In the genomic region with DNA sequence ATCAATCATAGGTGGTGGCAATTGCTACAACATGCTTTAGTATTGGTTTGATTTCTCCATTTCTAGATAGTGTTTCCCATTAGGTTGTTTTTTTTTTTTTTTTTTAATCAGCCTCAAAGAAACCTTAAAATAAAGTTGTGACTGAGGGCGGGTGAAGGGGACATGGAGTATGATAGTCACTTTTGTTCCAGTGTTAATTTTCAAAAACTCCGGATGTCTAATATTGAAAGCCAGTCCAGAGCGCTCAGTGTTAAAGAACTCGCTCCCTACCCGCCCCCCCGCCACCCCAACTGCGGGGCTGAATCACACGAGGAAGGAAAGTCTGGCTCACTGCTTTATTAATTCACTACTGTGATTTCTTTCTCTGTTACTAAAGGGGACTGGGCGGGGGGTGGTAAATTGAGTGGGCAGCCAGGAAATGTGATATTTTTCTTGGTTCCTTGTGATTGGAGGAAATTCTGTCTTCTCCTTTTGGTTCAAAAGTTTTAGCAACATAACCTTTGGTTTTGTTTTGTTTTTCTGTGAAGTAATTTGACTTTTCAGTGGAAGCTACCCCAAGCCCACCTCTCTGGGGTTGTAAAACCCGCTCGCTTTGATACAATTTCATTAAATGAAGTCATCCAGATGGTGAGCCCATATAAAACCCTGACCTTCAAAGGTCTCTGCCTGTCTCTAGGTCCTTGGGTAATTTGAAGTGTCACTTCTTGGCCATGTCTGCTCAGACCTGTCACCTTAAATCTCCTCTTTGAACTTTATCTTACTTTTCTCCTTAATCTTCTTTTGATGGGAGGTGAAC, we compare ENCODE assay signal across 7 cellular contexts. TPM values are rescaled to one million over a fixed set of nuclear protein-coding genes. Genes with fewer than 3 reads are reported as not detected.
DNase-seq lines count a peak whose midpoint lies in the region; ATAC-seq and TF ChIP-seq lines count a peak whose summit lies in the region.

No MANE protein-coding gene starts in this region.

- no peak overlapping the region for H4K91ac ChIP-seq in mesenchymal stem cell (ENCODE audit: low read length)

- H3K4ac ChIP-seq in mesenchymal stem cell (ENCODE audit: low read depth in 1 of 2, low read length in 2 of 2), result no peak overlapping the region

- no peak overlapping the region for H2BK12ac ChIP-seq in mesenchymal stem cell (ENCODE audit: low read length in 2 of 2)

- H3K4me2 ChIP-seq in mesenchymal stem cell (ENCODE audit: low read length, poor library complexity, severe bottlenecking), result no peak overlapping the region

- H2BK120ac ChIP-seq in mesenchymal stem cell (ENCODE audit: low read depth, low read length), result no peak overlapping the region

- TF ChIP-seq CTCF in upper lobe of right lung (IDR thresholded peaks at IDR 0.05), result no peak

- 91% methylated on average over 11 of the region's 11 CpGs for WGBS in mesenchymal stem cell

- intact Hi-C loops in upper lobe of right lung (cut with DNase I), result no loop called here

- no peak overlapping the region for H4K8ac ChIP-seq in mesenchymal stem cell (ENCODE audit: low read length)

- H3K4me1 ChIP-seq in mesenchymal stem cell (ENCODE audit: control insufficient read depth, insufficient read depth, low read depth, low read length) (peaks cover 2% of the 10 kb centered on the region), upper lobe of right lung (no peaks in the 10 kb centered on the region)

- no peak overlapping the region for H3K18ac ChIP-seq in mesenchymal stem cell (ENCODE audit: low read depth in 1 of 2, low read length in 2 of 2)

- H3K36me3 ChIP-seq in mesenchymal stem cell (ENCODE audit: control insufficient read depth in 1 of 2, insufficient read depth in 2 of 2, low read depth in 1 of 2, low read length in 2 of 2) (no peaks in the 10 kb centered on the region), upper lobe of right lung (no peaks in the 10 kb centered on the region)

- H3K27me3 ChIP-seq in mesenchymal stem cell (ENCODE audit: control insufficient read depth in 1 of 2, insufficient read depth in 1 of 2, low read length in 2 of 2), result no peaks in the 10 kb centered on the region
- no peaks in the 10 kb centered on the region for H3K27me3 ChIP-seq in upper lobe of right lung

- no peak overlapping the region for H3K27ac ChIP-seq in mesenchymal stem cell (ENCODE audit: low read length, poor library complexity, severe bottlenecking)
- H3K27ac ChIP-seq in upper lobe of right lung, result no peak overlapping the region

- H3K23ac ChIP-seq in mesenchymal stem cell (ENCODE audit: low read length in 2 of 2), result no peak overlapping the region

- POLR2A ChIA-PET in HEK293T (lab: Yijun Ruan, JAX), result no interaction called here

- no peak overlapping the region for H2BK15ac ChIP-seq in mesenchymal stem cell (ENCODE audit: low read depth, poor library complexity, severe bottlenecking)

- H3K4me3 ChIP-seq in mesenchymal stem cell (ENCODE audit: insufficient read depth in 1 of 2, low read depth in 1 of 2, low read length in 2 of 2) (no peak overlapping the region), upper lobe of right lung (no peak overlapping the region)

- DNase-seq in activated CD8-positive, alpha-beta memory T cell treated with anti-CD3 and anti-CD28 coated beads, Interleukin-2, amount 50 U/mL, for 24 hours (ENCODE audit: extremely low read depth), result peak; percentile 74
- DNase-seq in mesenchymal stem cell (no peak), upper lobe of right lung (no peak), HEK293T (ENCODE audit: extremely low spot score) (no peak), SK-N-DZ (ENCODE audit: low spot score) (no peak)

- no peaks in the 10 kb centered on the region for H3K9me3 ChIP-seq in mesenchymal stem cell (ENCODE audit: control insufficient read depth, low read length)
- no peaks in the 10 kb centered on the region for H3K9me3 ChIP-seq in upper lobe of right lung

- no peak overlapping the region for H2AFZ ChIP-seq in mesenchymal stem cell (ENCODE audit: low read depth, low read length)

- H3K14ac ChIP-seq in mesenchymal stem cell (ENCODE audit: low read length in 2 of 2), result no peak overlapping the region

- CTCF ChIA-PET in HEK293T (lab: Yijun Ruan, JAX), result no interaction called here

- ATAC-seq in GM19324 (IDR thresholded peaks at IDR 0.05; ENCODE audit: low FRiP score, unreplicated experiment) (peak; percentile 37), HG03175 (IDR thresholded peaks at IDR 0.05; ENCODE audit: unreplicated experiment) (peak; percentile 39), upper lobe of right lung (peak; percentile 87)

- peak overlapping the region; percentile 27 for H2AK5ac ChIP-seq in mesenchymal stem cell (ENCODE audit: low read length, severe bottlenecking)

- H3K9ac ChIP-seq in mesenchymal stem cell (ENCODE audit: low read length), result peak overlapping the region; percentile 75

- H2BK5ac ChIP-seq in mesenchymal stem cell (ENCODE audit: low read depth, low read length, poor library complexity, severe bottlenecking), result peak overlapping the region; percentile 8

- H3K79me1 ChIP-seq in mesenchymal stem cell (replicated peaks; ENCODE audit: low read length, poor library complexity, severe bottlenecking), result no peaks in the 10 kb centered on the region

TF ChIP-seq in HEK293T, 16 proteins besides CTCF, POLR2A, EP300 and RAD21:
- TF ChIP-seq BHLHE40 (IDR thresholded peaks at IDR 0.05; ENCODE audit: borderline replicate concordance) (no peak), ELF4 (IDR thresholded peaks at IDR 0.05) (no peak), SUZ12 (IDR thresholded peaks at IDR 0.05) (no peak), ARNT (IDR thresholded peaks at IDR 0.05) (no peak), FOXA1 (IDR thresholded peaks at IDR 0.05) (no peak), FOXM1 (IDR thresholded peaks at IDR 0.05; ENCODE audit: borderline replicate concordance) (no peak), NFRKB (IDR thresholded peaks at IDR 0.05) (no peak), TARDBP (IDR thresholded peaks at IDR 0.05) (no peak), HDGF (IDR thresholded peaks at IDR 0.05; ENCODE audit: borderline replicate concordance) (no peak), L3MBTL2 (conservative IDR thresholded peaks at IDR 0.05) (no peak), ZNF384 (IDR thresholded peaks at IDR 0.05) (no peak), CTBP1 (IDR thresholded peaks at IDR 0.05; ENCODE audit: borderline replicate concordance) (no peak), SP1 (IDR thresholded peaks at IDR 0.05) (no peak), LEF1 (IDR thresholded peaks at IDR 0.05; ENCODE audit: borderline replicate concordance) (no peak), FOXK2 (IDR thresholded peaks at IDR 0.05) (no peak)
- TF ChIP-seq, protein P1, sequence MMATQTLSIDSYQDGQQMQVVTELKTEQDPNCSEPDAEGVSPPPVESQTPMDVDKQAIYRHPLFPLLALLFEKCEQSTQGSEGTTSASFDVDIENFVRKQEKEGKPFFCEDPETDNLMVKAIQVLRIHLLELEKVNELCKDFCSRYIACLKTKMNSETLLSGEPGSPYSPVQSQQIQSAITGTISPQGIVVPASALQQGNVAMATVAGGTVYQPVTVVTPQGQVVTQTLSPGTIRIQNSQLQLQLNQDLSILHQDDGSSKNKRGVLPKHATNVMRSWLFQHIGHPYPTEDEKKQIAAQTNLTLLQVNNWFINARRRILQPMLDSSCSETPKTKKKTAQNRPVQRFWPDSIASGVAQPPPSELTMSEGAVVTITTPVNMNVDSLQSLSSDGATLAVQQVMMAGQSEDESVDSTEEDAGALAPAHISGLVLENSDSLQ (IDR thresholded peaks at IDR 0.05), result no peak

RNA-seq across cellular contexts. Expression of a gene that starts 38.0 kb away (rescaled TPM):
- polyA plus RNA-seq in mesenchymal stem cell (2013, experiment 1 of 2), result 8.2 TPM
- 7.2 TPM for polyA plus RNA-seq in mesenchymal stem cell (2013, experiment 2 of 2)
- total RNA-seq in upper lobe of right lung, result 45.9 TPM
- 0.05 and 0.07 TPM in 2 replicates for polyA plus RNA-seq in SK-N-DZ (2014; cell fraction: cytosol; rRNA removed)
- 0.21 and 1.6 TPM in 2 replicates for polyA plus RNA-seq in SK-N-DZ (2014; cell fraction: nucleus; rRNA removed)

Comparison
In these comparisons a context has a peak if more than half of its experiments do, and no peak if none do; other contexts are left out.
1. ATAC-seq: peak in every context shown above with its lines; median percentile 87 in upper lobe of right lung; 39 in HG03175; 37 in GM19324.